ENCODE assay signal across 1 cellular context in the genomic region with DNA sequence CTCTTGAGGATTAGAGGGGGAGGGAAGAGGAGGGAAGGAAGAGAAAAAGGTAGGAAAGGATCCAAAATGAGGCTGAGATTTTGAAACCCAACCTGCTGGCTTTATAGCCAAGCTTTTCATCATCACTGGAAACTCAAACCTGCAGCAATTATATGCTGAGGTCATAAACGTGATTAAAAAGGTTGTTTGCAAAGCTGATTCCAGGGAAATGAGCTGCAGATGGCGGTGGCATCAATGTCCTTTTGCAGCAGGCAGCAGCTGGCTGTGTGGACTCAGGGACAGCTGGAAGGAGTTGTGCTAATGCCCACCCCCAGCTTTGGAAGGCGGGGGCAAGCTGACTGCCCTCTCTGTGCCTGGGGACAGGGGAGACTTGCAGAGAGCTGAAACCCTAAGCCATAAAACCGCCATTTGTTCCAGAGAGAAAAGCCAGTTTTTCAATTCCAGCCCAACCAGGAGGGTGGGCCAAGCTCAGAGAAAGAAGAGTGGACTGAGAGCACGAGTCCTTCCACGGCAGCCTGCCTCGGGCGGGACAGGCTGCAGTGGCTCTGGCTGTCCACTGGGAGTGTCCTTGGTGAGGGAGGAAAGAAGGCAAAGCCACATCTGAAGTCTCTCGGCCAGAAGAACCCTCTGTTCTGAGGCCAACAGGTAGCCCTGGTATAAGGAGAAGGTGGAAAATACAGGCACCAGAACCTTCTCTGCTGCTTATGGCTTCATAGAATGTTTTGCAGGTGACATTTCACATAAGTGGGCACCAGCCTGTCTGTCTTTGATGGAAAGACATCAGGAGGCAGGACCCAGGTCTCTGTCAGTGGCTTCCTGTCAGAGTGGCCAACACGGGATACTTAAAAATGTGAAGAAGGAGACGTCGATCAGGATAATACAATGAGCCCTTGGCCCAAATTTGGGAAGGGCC.
TF ChIP-seq lines count a peak whose summit lies in the region.

No MANE protein-coding gene starts in this region.

TF ChIP-seq in HEK293, 187 proteins besides CTCF, POLR2A, EP300 and RAD21 (continued from another document):
- TF ChIP-seq, protein P1, sequence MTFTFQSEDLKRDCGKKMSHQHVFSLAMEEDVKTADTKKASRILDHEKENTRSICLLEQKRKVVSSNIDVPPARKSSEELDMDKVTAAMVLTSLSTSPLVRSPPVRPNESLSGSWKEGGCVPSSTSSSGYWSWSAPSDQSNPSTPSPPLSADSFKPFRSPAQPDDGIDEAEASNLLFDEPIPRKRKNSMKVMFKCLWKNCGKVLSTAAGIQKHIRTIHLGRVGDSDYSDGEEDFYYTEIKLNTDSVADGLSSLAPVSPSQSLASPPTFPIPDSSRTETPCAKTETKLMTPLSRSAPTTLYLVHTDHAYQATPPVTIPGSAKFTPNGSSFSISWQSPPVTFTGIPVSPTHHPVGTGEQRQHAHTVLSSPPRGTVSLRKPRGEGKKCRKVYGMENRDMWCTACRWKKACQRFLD (tag by site-specific recombination; IDR thresholded peaks at IDR 0.05), result no peak
- peak; percentile 22; the same call in 1 of the 2 replicates for TF ChIP-seq SP2 (tag by site-specific recombination; IDR thresholded peaks at IDR 0.05)
- 0 out of 2 replicates have a peak, but pooled peaks have one; percentile 7 for TF ChIP-seq ZSCAN23 (tag by site-specific recombination; IDR thresholded peaks at IDR 0.05)
- 0 out of 2 replicates have a peak, but pooled peaks have one; percentile 16 for TF ChIP-seq ZEB2 (tag by site-specific recombination; IDR thresholded peaks at IDR 0.05)
- TF ChIP-seq ZNF670 (tag by site-specific recombination; IDR thresholded peaks at IDR 0.05; ENCODE audit: low read depth), result no peak
- TF ChIP-seq ZBTB21 (tag by site-specific recombination; IDR thresholded peaks at IDR 0.05), result peak; percentile 48
- no peak for TF ChIP-seq ZSCAN16 (tag by site-specific recombination; IDR thresholded peaks at IDR 0.05)
- TF ChIP-seq, protein P2, sequence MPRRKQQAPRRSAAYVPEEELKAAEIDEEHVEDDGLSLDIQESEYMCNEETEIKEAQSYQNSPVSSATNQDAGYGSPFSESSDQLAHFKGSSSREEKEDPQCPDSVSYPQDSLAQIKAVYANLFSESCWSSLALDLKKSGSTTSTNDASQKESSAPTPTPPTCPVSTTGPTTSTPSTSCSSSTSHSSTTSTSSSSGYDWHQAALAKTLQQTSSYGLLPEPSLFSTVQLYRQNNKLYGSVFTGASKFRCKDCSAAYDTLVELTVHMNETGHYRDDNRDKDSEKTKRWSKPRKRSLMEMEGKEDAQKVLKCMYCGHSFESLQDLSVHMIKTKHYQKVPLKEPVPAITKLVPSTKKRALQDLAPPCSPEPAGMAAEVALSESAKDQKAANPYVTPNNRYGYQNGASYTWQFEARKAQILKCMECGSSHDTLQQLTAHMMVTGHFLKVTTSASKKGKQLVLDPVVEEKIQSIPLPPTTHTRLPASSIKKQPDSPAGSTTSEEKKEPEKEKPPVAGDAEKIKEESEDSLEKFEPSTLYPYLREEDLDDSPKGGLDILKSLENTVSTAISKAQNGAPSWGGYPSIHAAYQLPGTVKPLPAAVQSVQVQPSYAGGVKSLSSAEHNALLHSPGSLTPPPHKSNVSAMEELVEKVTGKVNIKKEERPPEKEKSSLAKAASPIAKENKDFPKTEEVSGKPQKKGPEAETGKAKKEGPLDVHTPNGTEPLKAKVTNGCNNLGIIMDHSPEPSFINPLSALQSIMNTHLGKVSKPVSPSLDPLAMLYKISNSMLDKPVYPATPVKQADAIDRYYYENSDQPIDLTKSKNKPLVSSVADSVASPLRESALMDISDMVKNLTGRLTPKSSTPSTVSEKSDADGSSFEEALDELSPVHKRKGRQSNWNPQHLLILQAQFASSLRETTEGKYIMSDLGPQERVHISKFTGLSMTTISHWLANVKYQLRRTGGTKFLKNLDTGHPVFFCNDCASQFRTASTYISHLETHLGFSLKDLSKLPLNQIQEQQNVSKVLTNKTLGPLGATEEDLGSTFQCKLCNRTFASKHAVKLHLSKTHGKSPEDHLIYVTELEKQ (tag by site-specific recombination; IDR thresholded peaks at IDR 0.05; ENCODE audit: borderline replicate concordance), result peak; percentile 51; the same call in 1 of the 2 replicates
- TF ChIP-seq ZNF335 (tag by site-specific recombination; conservative IDR thresholded peaks at IDR 0.05), result peak; percentile 56
- TF ChIP-seq SCRT1 (tag by site-specific recombination; IDR thresholded peaks at IDR 0.05; ENCODE audit: borderline replicate concordance), result peak; percentile 68; the same call in 1 of the 2 replicates
- no peak for TF ChIP-seq ZNF184 (tag by site-specific recombination; IDR thresholded peaks at IDR 0.05)
- peak; percentile 60; the same call in 1 of the 2 replicates for TF ChIP-seq ZNF366 (tag by site-specific recombination; conservative IDR thresholded peaks at IDR 0.05)
- no peak for TF ChIP-seq ZNF133 (tag by site-specific recombination; IDR thresholded peaks at IDR 0.05)
- no peak for TF ChIP-seq ZFP37 (tag by site-specific recombination; IDR thresholded peaks at IDR 0.05)
- TF ChIP-seq ZNF561 (tag by site-specific recombination; IDR thresholded peaks at IDR 0.05; ENCODE audit: borderline replicate concordance), result no peak
- TF ChIP-seq, protein P3, sequence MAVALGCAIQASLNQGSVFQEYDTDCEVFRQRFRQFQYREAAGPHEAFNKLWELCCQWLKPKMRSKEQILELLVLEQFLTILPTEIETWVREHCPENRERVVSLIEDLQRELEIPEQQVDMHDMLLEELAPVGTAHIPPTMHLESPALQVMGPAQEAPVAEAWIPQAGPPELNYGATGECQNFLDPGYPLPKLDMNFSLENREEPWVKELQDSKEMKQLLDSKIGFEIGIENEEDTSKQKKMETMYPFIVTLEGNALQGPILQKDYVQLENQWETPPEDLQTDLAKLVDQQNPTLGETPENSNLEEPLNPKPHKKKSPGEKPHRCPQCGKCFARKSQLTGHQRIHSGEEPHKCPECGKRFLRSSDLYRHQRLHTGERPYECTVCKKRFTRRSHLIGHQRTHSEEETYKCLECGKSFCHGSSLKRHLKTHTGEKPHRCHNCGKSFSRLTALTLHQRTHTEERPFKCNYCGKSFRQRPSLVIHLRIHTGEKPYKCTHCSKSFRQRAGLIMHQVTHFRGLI (tag by site-specific recombination; IDR thresholded peaks at IDR 0.05), result peak; percentile 90
- TF ChIP-seq FEZF1 (tag by site-specific recombination; IDR thresholded peaks at IDR 0.05), result peak; percentile 89
